ENCODE assay signal across 16 cellular contexts in the genomic region with DNA sequence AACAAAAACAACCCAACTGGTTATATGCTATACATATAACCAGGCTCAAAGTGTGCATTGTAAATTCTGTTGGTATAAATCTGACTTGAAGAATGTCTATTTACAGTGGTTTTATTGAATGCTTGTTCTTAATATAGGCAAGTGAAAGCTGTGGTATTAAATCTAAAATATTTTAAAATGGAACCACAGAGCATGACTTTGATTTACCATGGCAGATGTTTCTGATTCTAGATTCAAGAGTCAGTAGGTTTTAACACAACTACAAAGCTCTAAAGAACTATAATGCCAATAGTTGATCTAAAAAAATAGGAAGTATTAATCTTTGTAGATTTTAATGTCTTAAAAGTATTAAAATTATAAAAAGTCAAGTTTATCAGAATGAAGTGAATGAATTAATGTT.
"Had no signal": no experiment of that assay in that cellular context is flagged by ENCODE, and none has a peak within 500 bp of the region (broad histone marks: within the 10 kb centered on the region; RNA-seq: fewer than 3 reads in every experiment).

No MANE protein-coding gene starts in this region.

- ATAC-seq: body of pancreas, gastrocnemius medialis, heart left ventricle had no signal

- DNase-seq: activated CD4-positive, alpha-beta memory T cell treated with anti-CD3 and anti-CD28 coated beads for 36 hours; activated CD4-positive, alpha-beta T cell treated with anti-CD3 and anti-CD28 coated beads for 4 hours; activated T-cell treated with anti-CD3 and anti-CD28 coated beads for 4 hours; amniotic stem cell; body of pancreas; central memory CD4-positive, alpha-beta T cell; colonic mucosa; erythroblast; gastrocnemius medialis; heart left ventricle; mesendoderm; stimulated activated CD4-positive, alpha-beta T cell treated with anti-CD3 and anti-CD28 coated beads, Interleukin-15, amount 100 ng/mL, for 24 hours; stimulated activated CD4-positive, alpha-beta T cell treated with anti-CD3 and anti-CD28 coated beads, Interleukin-2, amount 100 ng/mL, for 48 hours; uterus had no signal

- H3K4me3 ChIP-seq: body of pancreas, colonic mucosa, gastrocnemius medialis, heart left ventricle, skin epidermis, tibial nerve, uterus had no signal

- H3K27ac ChIP-seq: body of pancreas, colonic mucosa, gastrocnemius medialis, heart left ventricle, tibial nerve, uterus had no signal

- H3K4me1 ChIP-seq: body of pancreas, colonic mucosa, gastrocnemius medialis, heart left ventricle, uterus had no signal

- H3K9me3 ChIP-seq: body of pancreas, colonic mucosa, gastrocnemius medialis, uterus had no signal

- H3K36me3 ChIP-seq: colonic mucosa, gastrocnemius medialis, heart left ventricle, tibial nerve, uterus had no signal

- H3K27me3 ChIP-seq: body of pancreas, colonic mucosa, gastrocnemius medialis, heart left ventricle, tibial nerve, uterus had no signal
